Comparison of ENCODE assay signal across 3 cellular contexts in the genomic region with DNA sequence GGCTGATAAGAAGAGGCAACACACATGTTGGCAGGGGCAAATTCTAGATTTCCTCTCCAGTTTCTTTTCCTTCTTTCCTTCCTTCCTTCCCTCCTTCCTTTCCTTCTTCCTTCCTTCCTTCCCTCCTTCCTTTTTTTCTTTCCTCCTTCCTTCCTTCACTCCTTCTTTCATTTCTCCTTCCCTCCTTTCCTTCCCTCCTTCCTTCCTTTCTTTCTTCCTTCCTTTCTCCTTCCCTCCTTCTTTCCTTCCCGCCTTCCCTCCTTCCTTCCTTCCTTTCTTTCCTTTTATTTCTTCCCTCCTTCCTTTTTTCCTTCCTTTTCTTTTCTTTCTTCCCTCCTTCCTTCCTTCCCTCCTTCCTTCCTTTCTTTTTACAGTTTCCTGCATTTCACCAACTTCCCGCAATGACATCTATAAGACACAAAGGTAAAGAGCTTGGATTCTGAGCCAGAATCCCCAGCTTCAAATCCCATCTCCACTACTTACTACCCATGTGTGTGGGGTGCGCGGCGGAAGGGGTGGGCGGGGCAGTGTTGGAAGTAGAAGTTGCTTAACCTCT.
TF ChIP-seq lines count a peak whose summit lies in the region.

No MANE protein-coding gene starts in this region.

TF ChIP-seq in HEK293, 187 proteins besides CTCF, POLR2A, EP300 and RAD21:
- TF ChIP-seq ZNF555 (tag by site-specific recombination; conservative IDR thresholded peaks at IDR 0.05) (no peak), ZNF514 (tag by site-specific recombination; IDR thresholded peaks at IDR 0.05) (no peak), ZNF366 (tag by site-specific recombination; conservative IDR thresholded peaks at IDR 0.05) (peak; percentile 91), ZNF670 (tag by site-specific recombination; IDR thresholded peaks at IDR 0.05; ENCODE audit: low read depth) (no peak), SETDB1 (IDR thresholded peaks at IDR 0.05; ENCODE audit: insufficient read length, low read length) (no peak)
- TF ChIP-seq, protein P1, sequence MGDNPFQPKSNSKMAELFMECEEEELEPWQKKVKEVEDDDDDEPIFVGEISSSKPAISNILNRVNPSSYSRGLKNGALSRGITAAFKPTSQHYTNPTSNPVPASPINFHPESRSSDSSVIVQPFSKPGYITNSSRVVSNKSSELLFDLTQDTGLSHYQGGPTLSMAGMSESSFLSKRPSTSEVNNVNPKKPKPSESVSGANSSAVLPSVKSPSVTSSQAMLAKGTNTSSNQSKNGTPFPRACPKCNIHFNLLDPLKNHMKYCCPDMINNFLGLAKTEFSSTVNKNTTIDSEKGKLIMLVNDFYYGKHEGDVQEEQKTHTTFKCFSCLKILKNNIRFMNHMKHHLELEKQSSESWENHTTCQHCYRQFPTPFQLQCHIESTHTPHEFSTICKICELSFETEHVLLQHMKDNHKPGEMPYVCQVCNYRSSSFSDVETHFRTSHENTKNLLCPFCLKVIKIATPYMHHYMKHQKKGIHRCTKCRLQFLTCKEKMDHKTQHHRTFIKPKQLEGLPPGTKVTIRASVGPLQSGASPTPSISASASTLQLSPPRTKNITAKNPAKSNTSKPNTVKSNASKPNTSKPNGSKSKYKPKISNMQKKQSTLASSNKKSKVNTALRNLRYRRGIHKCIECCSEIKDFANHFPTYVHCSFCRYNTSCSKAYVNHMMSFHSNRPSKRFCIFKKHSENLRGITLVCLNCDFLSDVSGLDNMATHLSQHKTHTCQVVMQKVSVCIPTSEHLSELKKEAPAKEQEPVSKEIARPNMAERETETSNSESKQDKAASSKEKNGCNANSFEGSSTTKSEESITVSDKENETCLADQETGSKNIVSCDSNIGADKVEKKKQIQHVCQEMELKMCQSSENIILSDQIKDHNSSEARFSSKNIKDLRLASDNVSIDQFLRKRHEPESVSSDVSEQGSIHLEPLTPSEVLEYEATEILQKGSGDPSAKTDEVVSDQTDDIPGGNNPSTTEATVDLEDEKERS (tag by site-specific recombination; IDR thresholded peaks at IDR 0.05), result no peak

TF ChIP-seq in K562, 482 proteins besides CTCF, POLR2A, EP300 and RAD21:
- TF ChIP-seq, protein P2, sequence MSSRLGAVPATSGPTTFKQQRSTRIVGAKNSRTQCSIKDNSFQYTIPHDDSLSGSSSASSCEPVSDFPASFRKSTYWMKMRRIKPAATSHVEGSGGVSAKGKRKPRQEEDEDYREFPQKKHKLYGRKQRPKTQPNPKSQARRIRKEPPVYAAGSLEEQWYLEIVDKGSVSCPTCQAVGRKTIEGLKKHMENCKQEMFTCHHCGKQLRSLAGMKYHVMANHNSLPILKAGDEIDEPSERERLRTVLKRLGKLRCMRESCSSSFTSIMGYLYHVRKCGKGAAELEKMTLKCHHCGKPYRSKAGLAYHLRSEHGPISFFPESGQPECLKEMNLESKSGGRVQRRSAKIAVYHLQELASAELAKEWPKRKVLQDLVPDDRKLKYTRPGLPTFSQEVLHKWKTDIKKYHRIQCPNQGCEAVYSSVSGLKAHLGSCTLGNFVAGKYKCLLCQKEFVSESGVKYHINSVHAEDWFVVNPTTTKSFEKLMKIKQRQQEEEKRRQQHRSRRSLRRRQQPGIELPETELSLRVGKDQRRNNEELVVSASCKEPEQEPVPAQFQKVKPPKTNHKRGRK (tag; IDR thresholded peaks at IDR 0.05), result peak; percentile 96
- TF ChIP-seq KAT8 (IDR thresholded peaks at IDR 0.05; ENCODE audit: low read depth), result no peak
TF ChIP-seq in K562: peak in this region for 1.

TF ChIP-seq in liver, 16 proteins besides CTCF, POLR2A, EP300 and RAD21 (continued from another document):
- TF ChIP-seq, protein P3, sequence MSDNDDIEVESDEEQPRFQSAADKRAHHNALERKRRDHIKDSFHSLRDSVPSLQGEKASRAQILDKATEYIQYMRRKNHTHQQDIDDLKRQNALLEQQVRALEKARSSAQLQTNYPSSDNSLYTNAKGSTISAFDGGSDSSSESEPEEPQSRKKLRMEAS (IDR thresholded peaks at IDR 0.05), result no peak
- no peak for TF ChIP-seq GABPA (IDR thresholded peaks at IDR 0.05 in 1 of 2, conservative IDR thresholded peaks at IDR 0.05 in 1 of 2)
- TF ChIP-seq TAF1 (conservative IDR thresholded peaks at IDR 0.05), result no peak
- TF ChIP-seq, protein P4, sequence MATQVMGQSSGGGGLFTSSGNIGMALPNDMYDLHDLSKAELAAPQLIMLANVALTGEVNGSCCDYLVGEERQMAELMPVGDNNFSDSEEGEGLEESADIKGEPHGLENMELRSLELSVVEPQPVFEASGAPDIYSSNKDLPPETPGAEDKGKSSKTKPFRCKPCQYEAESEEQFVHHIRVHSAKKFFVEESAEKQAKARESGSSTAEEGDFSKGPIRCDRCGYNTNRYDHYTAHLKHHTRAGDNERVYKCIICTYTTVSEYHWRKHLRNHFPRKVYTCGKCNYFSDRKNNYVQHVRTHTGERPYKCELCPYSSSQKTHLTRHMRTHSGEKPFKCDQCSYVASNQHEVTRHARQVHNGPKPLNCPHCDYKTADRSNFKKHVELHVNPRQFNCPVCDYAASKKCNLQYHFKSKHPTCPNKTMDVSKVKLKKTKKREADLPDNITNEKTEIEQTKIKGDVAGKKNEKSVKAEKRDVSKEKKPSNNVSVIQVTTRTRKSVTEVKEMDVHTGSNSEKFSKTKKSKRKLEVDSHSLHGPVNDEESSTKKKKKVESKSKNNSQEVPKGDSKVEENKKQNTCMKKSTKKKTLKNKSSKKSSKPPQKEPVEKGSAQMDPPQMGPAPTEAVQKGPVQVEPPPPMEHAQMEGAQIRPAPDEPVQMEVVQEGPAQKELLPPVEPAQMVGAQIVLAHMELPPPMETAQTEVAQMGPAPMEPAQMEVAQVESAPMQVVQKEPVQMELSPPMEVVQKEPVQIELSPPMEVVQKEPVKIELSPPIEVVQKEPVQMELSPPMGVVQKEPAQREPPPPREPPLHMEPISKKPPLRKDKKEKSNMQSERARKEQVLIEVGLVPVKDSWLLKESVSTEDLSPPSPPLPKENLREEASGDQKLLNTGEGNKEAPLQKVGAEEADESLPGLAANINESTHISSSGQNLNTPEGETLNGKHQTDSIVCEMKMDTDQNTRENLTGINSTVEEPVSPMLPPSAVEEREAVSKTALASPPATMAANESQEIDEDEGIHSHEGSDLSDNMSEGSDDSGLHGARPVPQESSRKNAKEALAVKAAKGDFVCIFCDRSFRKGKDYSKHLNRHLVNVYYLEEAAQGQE (IDR thresholded peaks at IDR 0.05), result no peak
- TF ChIP-seq RXRA (IDR thresholded peaks at IDR 0.05), result no peak
- no peak for TF ChIP-seq YY1 (IDR thresholded peaks at IDR 0.05)
- TF ChIP-seq, protein P5, sequence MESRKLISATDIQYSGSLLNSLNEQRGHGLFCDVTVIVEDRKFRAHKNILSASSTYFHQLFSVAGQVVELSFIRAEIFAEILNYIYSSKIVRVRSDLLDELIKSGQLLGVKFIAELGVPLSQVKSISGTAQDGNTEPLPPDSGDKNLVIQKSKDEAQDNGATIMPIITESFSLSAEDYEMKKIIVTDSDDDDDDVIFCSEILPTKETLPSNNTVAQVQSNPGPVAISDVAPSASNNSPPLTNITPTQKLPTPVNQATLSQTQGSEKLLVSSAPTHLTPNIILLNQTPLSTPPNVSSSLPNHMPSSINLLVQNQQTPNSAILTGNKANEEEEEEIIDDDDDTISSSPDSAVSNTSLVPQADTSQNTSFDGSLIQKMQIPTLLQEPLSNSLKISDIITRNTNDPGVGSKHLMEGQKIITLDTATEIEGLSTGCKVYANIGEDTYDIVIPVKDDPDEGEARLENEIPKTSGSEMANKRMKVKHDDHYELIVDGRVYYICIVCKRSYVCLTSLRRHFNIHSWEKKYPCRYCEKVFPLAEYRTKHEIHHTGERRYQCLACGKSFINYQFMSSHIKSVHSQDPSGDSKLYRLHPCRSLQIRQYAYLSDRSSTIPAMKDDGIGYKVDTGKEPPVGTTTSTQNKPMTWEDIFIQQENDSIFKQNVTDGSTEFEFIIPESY (IDR thresholded peaks at IDR 0.05), result no peak
- TF ChIP-seq, protein P6, sequence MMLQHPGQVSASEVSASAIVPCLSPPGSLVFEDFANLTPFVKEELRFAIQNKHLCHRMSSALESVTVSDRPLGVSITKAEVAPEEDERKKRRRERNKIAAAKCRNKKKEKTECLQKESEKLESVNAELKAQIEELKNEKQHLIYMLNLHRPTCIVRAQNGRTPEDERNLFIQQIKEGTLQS (IDR thresholded peaks at IDR 0.05), result no peak
